ENCODE assay signal across 8 cellular contexts in genomic region chr1:37931148-37931492, GRCh38. TPM values are rescaled to one million over a fixed set of nuclear protein-coding genes. Genes with fewer than 3 reads are reported as not detected.
DNase-seq lines count a peak whose midpoint lies in the region; ATAC-seq, FAIRE-seq and TF ChIP-seq lines count a peak whose summit lies in the region.

No MANE protein-coding gene starts in this region.

- H3K9me3 Mint-ChIP-seq in MCF 10A (ENCODE audit: unreplicated experiment) (no peaks in the 10 kb centered on the region), type B pancreatic cell (no peaks in the 10 kb centered on the region)

- H3K27ac ChIP-seq in lung (ENCODE audit: low read depth in 1 of 2, low read length in 1 of 2): peak overlapping the region; percentile 60 to 88

- DNase-seq in GM12892 (ENCODE audit: insufficient read length) (no peak), LNCaP clone FGC (ENCODE audit: low read depth) (no peak), MCF 10A (ENCODE audit: unreplicated experiment) (peak; percentile 16), lung (ENCODE audit: low spot score) (peak; percentile 30), type B pancreatic cell (ENCODE audit: extremely low spot score, unreplicated experiment) (no peak), CD1c-positive myeloid dendritic cell (ENCODE audit: extremely low spot score) (no peak), NCI-H774 (lab: John Stamatoyannopoulos, UW) (no peak)
- DNase-seq in effector CD4-positive, alpha-beta T cell: no peak

- H3K27ac Mint-ChIP-seq in MCF 10A (ENCODE audit: low read depth, unreplicated experiment) (peak overlapping the region; percentile 57), type B pancreatic cell (peak overlapping the region; percentile 95)

- intact Hi-C loops in MCF 10A (cut with micrococcal nuclease): no loop called here

- 4% methylated on average over 15 of the region's 15 CpGs for WGBS in lung, 2 donors

- peak overlapping the region; percentile 61 for H3K4me3 ChIP-seq in LNCaP clone FGC (ENCODE audit: low read depth, low read length)
- H3K4me3 ChIP-seq in lung: peak overlapping the region; percentile 78

- TF ChIP-seq POLR2A in GM12892 (IDR thresholded peaks at IDR 0.05; ENCODE audit: low read depth, low read length): no peak

- CTCF ChIA-PET in MCF 10A (lab: Yijun Ruan, JAX): interaction anchor here (0.7 to 1.3 kb wide), 8 partner anchors 17 to 94 kb away, joined by 3 to 5 read pairs (median 4); partner anchors contain the start of genes MTF1 and UTP11

- peak; percentile 54 for FAIRE-seq in GM12892 (lab: Jason Lieb, UNC)

- ATAC-seq in lung (ENCODE audit: insufficient read depth, low FRiP score): no peak

- no peaks in the 10 kb centered on the region for H3K36me3 Mint-ChIP-seq in MCF 10A (ENCODE audit: insufficient read depth, unreplicated experiment)
- H3K36me3 Mint-ChIP-seq in type B pancreatic cell: peaks cover 5% of the 10 kb centered on the region

- peaks cover 20% of the 10 kb centered on the region for H3K4me1 Mint-ChIP-seq in MCF 10A (ENCODE audit: insufficient read depth, unreplicated experiment)
- peaks cover 21% of the 10 kb centered on the region for H3K4me1 Mint-ChIP-seq in type B pancreatic cell (ENCODE audit: unreplicated experiment)

- H3K9me3 ChIP-seq in lung (ENCODE audit: control insufficient read depth in 2 of 2, insufficient read depth in 1 of 2, low read length in 1 of 2): no peaks in the 10 kb centered on the region

- BruUV-seq in MCF 10A (replicated peaks; lab: Mats Ljungman, UMichigan): no TSS peak

- H3K27me3 Mint-ChIP-seq in MCF 10A (ENCODE audit: insufficient read depth, unreplicated experiment): no peaks in the 10 kb centered on the region
- no peaks in the 10 kb centered on the region for H3K27me3 Mint-ChIP-seq in type B pancreatic cell

- TF ChIP-seq CTCF in LNCaP clone FGC (IDR thresholded peaks at IDR 0.05; ENCODE audit: control insufficient read depth, extremely low read depth, insufficient read depth): no peak
- TF ChIP-seq CTCF in MCF 10A (IDR thresholded peaks at IDR 0.05; ENCODE audit: unreplicated experiment): no peak
- no peak for TF ChIP-seq CTCF in lung (IDR thresholded peaks at IDR 0.05; ENCODE audit: control extremely low read depth, extremely low read depth)
- no peak for TF ChIP-seq CTCF in type B pancreatic cell (conservative IDR thresholded peaks at IDR 0.05)

- POLR2A ChIA-PET in MCF 10A (lab: Yijun Ruan, JAX): interaction anchor here (0.6 to 3.1 kb wide), 20 partner anchors 8 to 945 kb away, joined by 3 to 25 read pairs (median 4); partner anchors contain the start of genes C1orf122, MTF1, SF3A3 and YRDC

- no peaks in the 10 kb centered on the region for H3K27me3 ChIP-seq in lung (ENCODE audit: control insufficient read depth, insufficient read depth)

- H3K4me1 ChIP-seq in lung (ENCODE audit: control insufficient read depth in 2 of 2, insufficient read depth in 2 of 2, low read length in 2 of 2): peaks cover 7 to 10% of the 10 kb centered on the region in 2 donors

- peak overlapping the region; percentile 89 for H3K4me3 Mint-ChIP-seq in MCF 10A (ENCODE audit: unreplicated experiment)
- peak overlapping the region; percentile 98 for H3K4me3 Mint-ChIP-seq in type B pancreatic cell

- H3K36me3 ChIP-seq in lung (ENCODE audit: control insufficient read depth in 2 of 2, insufficient read depth in 2 of 2, low read length in 2 of 2): peaks cover 0 to 3% of the 10 kb centered on the region in 2 donors

RNA-seq across cellular contexts. Expression of gene INPP5B, which starts 15.7 kb away (rescaled TPM):
- polyA plus RNA-seq in GM12892 (2012; ENCODE audit: missing spikeins): 23.7 TPM
- total RNA-seq in MCF 10A (2022): 4.7 and 5.9 TPM in 2 replicates
- 10 to 100 TPM; 30.3 to 40.8 TPM for total RNA-seq in lung
- 10 to 100 TPM in 1 of 2 donors, 1 to 10 TPM in 1; 9.2 to 24.1 TPM for polyA plus RNA-seq in lung
- total RNA-seq in type B pancreatic cell (ENCODE audit: low replicate concordance): 16.1 and 19.3 TPM in 2 replicates

RNA-seq across cellular contexts. Expression of gene SF3A3, which starts 58.7 kb away (rescaled TPM):
- 78.0 TPM for polyA plus RNA-seq in GM12892 (2012; ENCODE audit: missing spikeins)
- total RNA-seq in MCF 10A (2022) (55.6 and 61.7 TPM in 2 replicates), lung (10 to 100 TPM; 39.9 to 79.0 TPM), type B pancreatic cell (ENCODE audit: low replicate concordance) (56.1 and 86.5 TPM in 2 replicates)
- 10 to 100 TPM; 19.1 to 30.6 TPM for polyA plus RNA-seq in lung

Comparison
In these comparisons a context has a peak if more than half of its experiments do, and no peak if none do; other contexts are left out.
1. DNase-seq: peak in MCF 10A (single experiment) and lung (single experiment); none in GM12892 (single experiment), LNCaP clone FGC (single experiment), type B pancreatic cell (single experiment), CD1c-positive myeloid dendritic cell (single experiment), NCI-H774 (single experiment) and effector CD4-positive, alpha-beta T cell (single experiment).